ENCODE assay signal across 8 cellular contexts in the genomic region with DNA sequence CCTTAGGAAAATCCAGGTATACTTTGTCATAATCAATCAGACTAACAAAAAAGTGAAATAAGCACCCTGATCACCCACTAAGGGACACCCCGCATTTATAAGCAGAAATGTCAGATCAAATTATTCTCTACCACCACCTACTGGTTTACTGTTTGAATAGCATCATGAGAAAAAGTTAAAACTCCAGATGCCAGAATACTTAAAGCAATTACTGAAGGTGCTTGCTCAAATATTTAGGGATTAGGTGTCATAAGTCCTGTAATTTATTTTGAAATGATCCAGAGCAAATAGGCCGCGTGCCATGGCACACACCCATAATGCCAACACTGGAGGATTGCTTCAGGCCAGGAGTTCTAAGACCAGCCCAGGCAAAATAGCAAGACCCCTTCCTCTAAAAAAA. TPM values are rescaled to one million over a fixed set of nuclear protein-coding genes. Genes with fewer than 3 reads are reported as not detected.
DNase-seq lines count a peak whose midpoint lies in the region; ATAC-seq and TF ChIP-seq lines count a peak whose summit lies in the region.

No MANE protein-coding gene starts in this region.

- intact Hi-C loops in left ventricle myocardium inferior (cut with micrococcal nuclease) (loop anchor here (10.0 kb wide), 1 partner anchor 61 kb away; no protein-coding TSS in a partner anchor), cardiac septum (cut with DNase I) (loop anchor here (5.0 kb wide), 2 partner anchors 58 to 113 kb away; no protein-coding TSS in a partner anchor)

- no peak overlapping the region for H3K4me3 ChIP-seq in left ventricle myocardium inferior
- H3K4me3 ChIP-seq in astrocyte of the spinal cord (ENCODE audit: low read depth, low read length): peak overlapping the region; percentile 92
- H3K4me3 ChIP-seq in lung: no peak overlapping the region

- WGBS in lung, 2 donors: 44 to 59% methylated on average over 3 of the region's 3 CpGs

- H3K36me3 ChIP-seq in left ventricle myocardium inferior (no peaks in the 10 kb centered on the region), lung (ENCODE audit: control insufficient read depth in 2 of 2, insufficient read depth in 2 of 2, low read length in 2 of 2) (no peaks in the 10 kb centered on the region)

- DNase-seq in left ventricle myocardium inferior: no peak
- DNase-seq in cardiac septum (ENCODE audit: low spot score): no peak
- DNase-seq in NCI-H1694 (lab: John Stamatoyannopoulos, UW): peak; percentile 12
- DNase-seq in astrocyte of the spinal cord (ENCODE audit: low read depth, low spot score): peak; percentile 56
- no peak for DNase-seq in lung (ENCODE audit: low spot score)
- no peak for DNase-seq in stimulated activated CD4-positive, alpha-beta T cell treated with anti-CD3 and anti-CD28 coated beads, Interleukin-4, amount 100 ng/mL, for 4 hours

- in situ Hi-C loops in astrocyte of the spinal cord (cut with HindIII; ENCODE audit: low sequenced_read_pairs): no loop called here

- no peak overlapping the region for H3K27ac ChIP-seq in left ventricle myocardium inferior (replicated peaks)
- no peak overlapping the region for H3K27ac ChIP-seq in lung (ENCODE audit: low read depth in 1 of 2, low read length in 1 of 2)

- H3K4me1 ChIP-seq in left ventricle myocardium inferior: peaks cover 17% of the 10 kb centered on the region
- peaks cover 0 to 13% of the 10 kb centered on the region in 2 donors for H3K4me1 ChIP-seq in lung (ENCODE audit: control insufficient read depth in 2 of 2, insufficient read depth in 2 of 2, low read length in 2 of 2)

- H3K9me3 ChIP-seq in left ventricle myocardium inferior (replicated peaks) (no peaks in the 10 kb centered on the region), lung (ENCODE audit: control insufficient read depth in 2 of 2, insufficient read depth in 1 of 2, low read length in 1 of 2) (no peaks in the 10 kb centered on the region)

- peaks cover 10% of the 10 kb centered on the region for H3K27me3 ChIP-seq in left ventricle myocardium inferior (ENCODE audit: low read depth)
- no peaks in the 10 kb centered on the region for H3K27me3 ChIP-seq in lung (ENCODE audit: control insufficient read depth, insufficient read depth)

- peak; percentile 77 for TF ChIP-seq CTCF in left ventricle myocardium inferior (IDR thresholded peaks at IDR 0.05; ENCODE audit: borderline replicate concordance)
- TF ChIP-seq CTCF in astrocyte of the spinal cord (IDR thresholded peaks at IDR 0.05; ENCODE audit: low read depth, low read length): peak; percentile 52
- TF ChIP-seq CTCF in lung (IDR thresholded peaks at IDR 0.05; ENCODE audit: control extremely low read depth, extremely low read depth): peak; percentile 74

- ATAC-seq in lung (ENCODE audit: insufficient read depth, low FRiP score): no peak
- no peak for ATAC-seq in HG03108 (IDR thresholded peaks at IDR 0.05; ENCODE audit: unreplicated experiment)
- ATAC-seq in GM18907 (IDR thresholded peaks at IDR 0.05; ENCODE audit: unreplicated experiment): no peak

RNA-seq across cellular contexts. Expression of gene TOP2A, which starts 2.3 kb away (rescaled TPM):
- total RNA-seq in left ventricle myocardium inferior (2.1 TPM), cardiac septum (0.51 TPM), lung (10 to 100 TPM in 1 of 2 donors, 1 to 10 TPM in 1; 5.9 to 21.6 TPM)
- polyA plus RNA-seq in lung: 10 to 100 TPM in 1 of 2 donors, 1 to 10 TPM in 1; 2.6 to 13.4 TPM

RNA-seq across cellular contexts. Expression of gene IGFBP4, which starts 27.9 kb away (rescaled TPM):
- total RNA-seq in left ventricle myocardium inferior (130 TPM), cardiac septum (164 TPM), lung (100 to 1,000 TPM; 205 to 565 TPM)
- polyA plus RNA-seq in lung: 100 to 1,000 TPM; 197 to 225 TPM

RNA-seq across cellular contexts. Expression of gene GJD3, which starts 50.9 kb away (rescaled TPM):
- 0.88 TPM for total RNA-seq in left ventricle myocardium inferior
- total RNA-seq in cardiac septum: 2.6 TPM
- total RNA-seq in lung: 1 to 10 TPM in 1 of 2 donors, not detected in 1; 3.6 TPM
- 1 to 10 TPM in 1 of 2 donors, under 1 TPM in 1; 0.53 to 1.4 TPM for polyA plus RNA-seq in lung

Comparison
In these comparisons a context has a peak if more than half of its experiments do, and no peak if none do; other contexts are left out.
1. DNase-seq: peak in NCI-H1694 (single experiment) and astrocyte of the spinal cord (single experiment); none in left ventricle myocardium inferior (single experiment), cardiac septum (single experiment), lung (single experiment) and stimulated activated CD4-positive, alpha-beta T cell treated with anti-CD3 and anti-CD28 coated beads, Interleukin-4, amount 100 ng/mL, for 4 hours (0 of 2).
2. Peak in every context shown above with its lines, with median percentiles within 50 percentile points of each other: CTCF ChIP-seq.